ENCODE assay signal across 27 cellular contexts in the genomic region with DNA sequence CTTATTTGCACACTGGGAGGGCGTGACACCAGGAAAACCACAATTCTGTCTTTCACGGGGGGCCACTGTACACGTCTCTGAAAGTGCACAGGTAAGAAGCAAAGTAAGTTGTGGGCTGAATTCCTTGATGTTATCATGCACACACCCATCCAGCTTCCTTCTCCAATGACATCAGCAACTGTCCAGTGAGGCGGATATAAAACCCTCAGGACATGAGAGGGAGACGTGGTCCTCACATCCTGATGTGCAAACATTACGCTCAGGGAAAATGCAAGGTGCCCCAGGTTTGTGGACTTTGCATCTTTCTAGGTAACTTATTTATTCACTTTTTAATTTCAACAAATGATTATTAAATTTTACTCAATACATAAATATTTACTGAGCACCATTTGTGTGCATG. TPM values are rescaled to one million over a fixed set of nuclear protein-coding genes. Genes with fewer than 3 reads are reported as not detected.
DNase-seq lines count a peak whose midpoint lies in the region; ATAC-seq, FAIRE-seq and TF ChIP-seq lines count a peak whose summit lies in the region.
"Had no signal": no experiment of that assay in that cellular context is flagged by ENCODE, and none has a peak within 500 bp of the region (broad histone marks: within the 10 kb centered on the region; RNA-seq: fewer than 3 reads in every experiment).

No MANE protein-coding gene starts in this region.

- H2BK120ac ChIP-seq in trophoblast cell (ENCODE audit: insufficient read depth, low read length, poor library complexity) = no peak overlapping the region

- no peaks in the 10 kb centered on the region for H3K36me3 ChIP-seq in BLaER1 treated with 17β-estradiol and CSF1 and Interleukin-3, amounts not matched to agents 10 nM and 100 nM
- H3K36me3 ChIP-seq in hepatocyte (replicated peaks; ENCODE audit: insufficient read depth, low read depth) = no peaks in the 10 kb centered on the region
- no peaks in the 10 kb centered on the region for H3K36me3 ChIP-seq in trophoblast cell (ENCODE audit: control insufficient read depth in 1 of 2, insufficient read depth in 2 of 2, low read length in 2 of 2)
- H3K36me3 ChIP-seq: HAP-1, MG63 had no signal

- H4K8ac ChIP-seq in trophoblast cell (ENCODE audit: low read depth, low read length) = no peak overlapping the region

- H3K18ac ChIP-seq in trophoblast cell (ENCODE audit: low read length) = no peak overlapping the region

- peaks cover 6 to 13% (median 9%) of the 10 kb centered on the region in 11 experiments; a peak in 20 of 22 replicates for H3K9me3 ChIP-seq in BLaER1 treated with 17β-estradiol and CSF1 and Interleukin-3, amounts not matched to agents 10 nM and 100 nM (replicated peaks in 1 of 11)
- H3K9me3 ChIP-seq in hepatocyte (ENCODE audit: low read depth) = no peaks in the 10 kb centered on the region
- H3K9me3 ChIP-seq in trophoblast cell (ENCODE audit: insufficient read depth, low read depth, low read length) = peaks cover 5% of the 10 kb centered on the region
- H3K9me3 ChIP-seq: HAP-1 had no signal

- no peak overlapping the region for H2BK12ac ChIP-seq in trophoblast cell (ENCODE audit: low read length)

- H3K4ac ChIP-seq in trophoblast cell (ENCODE audit: low read depth, low read length) = no peak overlapping the region

- WGBS in hepatocyte (ENCODE audit: low lambda C conversion rate, missing lambda C conversion rate) = 72% methylated on average over 6 of the region's 6 CpGs
- no CpG with 5 or more reads among the region's 6 CpGs for WGBS in trophoblast cell (ENCODE audit: extremely low coverage, insufficient coverage, insufficient read length)

- no peak overlapping the region for H3K4me3 ChIP-seq in BLaER1 treated with 17β-estradiol and CSF1 and Interleukin-3, amounts not matched to agents 10 nM and 100 nM
- H3K4me3 ChIP-seq in hepatocyte (no peak overlapping the region), trophoblast cell (ENCODE audit: low read depth, low read length) (no peak overlapping the region)
- H3K4me3 ChIP-seq: GM23248, HAP-1, MG63 had no signal

- no peaks in the 10 kb centered on the region for H3K9me2 ChIP-seq in hepatocyte (replicated peaks; ENCODE audit: insufficient read depth)

- H3K4me2 ChIP-seq in BLaER1 treated with 17β-estradiol and CSF1 and Interleukin-3, amounts not matched to agents 10 nM and 100 nM = peak overlapping the region in 9 of 11 experiments; percentile 17 to 67 (median 46); a peak in 16 of 22 replicates
- no peak overlapping the region for H3K4me2 ChIP-seq in hepatocyte
- no peak overlapping the region for H3K4me2 ChIP-seq in trophoblast cell (ENCODE audit: low read length)

- no peak overlapping the region for H4K12ac ChIP-seq in trophoblast cell (ENCODE audit: low read depth, low read length)

- H3K79me1 ChIP-seq in trophoblast cell (ENCODE audit: low read length) = no peaks in the 10 kb centered on the region

- no peak overlapping the region for H3K9ac ChIP-seq in BLaER1 treated with 17β-estradiol and CSF1 and Interleukin-3, amounts not matched to agents 10 nM and 100 nM
- H3K9ac ChIP-seq in trophoblast cell (ENCODE audit: low read length) = no peak overlapping the region
- H3K9ac ChIP-seq: GM23248 had no signal

- H3K14ac ChIP-seq in trophoblast cell (ENCODE audit: low read length) = no peak overlapping the region

- H4K20me1 ChIP-seq in BLaER1 treated with 17β-estradiol and CSF1 and Interleukin-3, amounts not matched to agents 10 nM and 100 nM = no peaks in the 10 kb centered on the region; a peak in 1 of 22 replicates
- no peaks in the 10 kb centered on the region for H4K20me1 ChIP-seq in hepatocyte (ENCODE audit: insufficient read depth, poor library complexity, severe bottlenecking)

- no peak for ATAC-seq in HG03045 (IDR thresholded peaks at IDR 0.05; ENCODE audit: unreplicated experiment)

- FAIRE-seq in urothelium cell line (lab: Jason Lieb, UNC) = no peak
- FAIRE-seq: HTR-8/SVneo had no signal

- H2AFZ ChIP-seq in hepatocyte (no peak overlapping the region), trophoblast cell (ENCODE audit: insufficient read depth, low read length, poor library complexity) (no peak overlapping the region)
- H2AFZ ChIP-seq: GM23248 had no signal

- no peak overlapping the region for H4K91ac ChIP-seq in trophoblast cell (ENCODE audit: low read depth, low read length)

- no peak overlapping the region for H3K23ac ChIP-seq in trophoblast cell (ENCODE audit: low read length)

- no peak overlapping the region for H2BK5ac ChIP-seq in trophoblast cell (ENCODE audit: low read depth, low read length, poor library complexity)

- no peak overlapping the region for H2AK5ac ChIP-seq in trophoblast cell (ENCODE audit: low read length)

- no peak for TF ChIP-seq CTCF in hepatocyte (IDR thresholded peaks at IDR 0.05; ENCODE audit: poor library complexity)

- no peak overlapping the region for H3K27ac ChIP-seq in BLaER1 treated with 17β-estradiol and CSF1 and Interleukin-3, amounts not matched to agents 10 nM and 100 nM
- H3K27ac ChIP-seq in hepatocyte (peak overlapping the region; percentile 23), trophoblast cell (ENCODE audit: low read depth, low read length) (no peak overlapping the region)
- H3K27ac ChIP-seq: GM23248, HL-60 had no signal

- 0 out of 22 replicates have a peak, but pooled peaks cover 0 to 3% (median 0%) of the 10 kb centered on the region in 11 experiments for H3K27me3 ChIP-seq in BLaER1 treated with 17β-estradiol and CSF1 and Interleukin-3, amounts not matched to agents 10 nM and 100 nM
- H3K27me3 ChIP-seq in hepatocyte (no peaks in the 10 kb centered on the region), trophoblast cell (ENCODE audit: insufficient read depth, low read length) (no peaks in the 10 kb centered on the region)

- peaks cover 0 to 62% (median 43%) of the 10 kb centered on the region in 10 experiments; a peak in 16 of 20 replicates for H3K4me1 ChIP-seq in BLaER1 treated with 17β-estradiol and CSF1 and Interleukin-3, amounts not matched to agents 10 nM and 100 nM
- H3K4me1 ChIP-seq in hepatocyte (ENCODE audit: insufficient read depth) (peaks cover 19% of the 10 kb centered on the region), trophoblast cell (ENCODE audit: control insufficient read depth in 1 of 2, insufficient read depth in 2 of 2, low read length in 2 of 2) (peaks cover 0 to 2% of the 10 kb centered on the region in 2 experiments)
- H3K4me1 ChIP-seq: HAP-1 had no signal

- no peaks in the 10 kb centered on the region for H3K79me2 ChIP-seq in hepatocyte
- H3K79me2 ChIP-seq in trophoblast cell (ENCODE audit: control insufficient read depth, insufficient read depth, low read length, poor library complexity) = no peaks in the 10 kb centered on the region

- DNase-seq in LoVo (ENCODE audit: low spot score) = peak; percentile 19
- DNase-seq in hepatocyte (ENCODE audit: low spot score) = no peak
- DNase-seq in trophoblast cell = peak; percentile 11 to 52
- no peak for DNase-seq in AG08395 (ENCODE audit: low spot score)
- DNase-seq in urothelium cell line (ENCODE audit: low spot score) = no peak
- DNase-seq: ACHN; CD4-positive, CD25-positive, alpha-beta regulatory T cell; COR-L47; GM23248; IMR-90; MG63; NCI-H1048; NCI-H146; NCI-H2081 treated with DMSO at 0.1 percent for 48 hours; NCI-H446 treated with DMSO at 0.1 percent for 48 hours; NCI-H69; NK-92 treated with Interleukin-12 subunit alpha and Interleukin-12 subunit beta, amount 100 ng/mL, for 24 hours; T-helper 2 cell had no signal

RNA-seq across cellular contexts. Expression of a gene that starts 3.0 kb away (rescaled TPM):
- total RNA-seq in hepatocyte = 57.4 and 84.2 TPM in 2 replicates
- 140 and 221 TPM in 2 replicates for polyA plus RNA-seq in hepatocyte
- 10.1 and 13.5 TPM in 2 replicates for polyA plus RNA-seq in trophoblast cell (2013)
- total RNA-seq: CD4-positive, CD25-positive, alpha-beta regulatory T cell; G401; GM23248; IMR-90; OCI-LY7; RPMI7951; SK-MEL-5 had no signal
- polyA plus RNA-seq: CD4-positive, CD25-positive, alpha-beta regulatory T cell; GM23248; IMR-90 had no signal

RNA-seq across cellular contexts. Expression of a gene that starts 12.5 kb away (rescaled TPM):
- 15.5 and 23.9 TPM in 2 replicates for total RNA-seq in hepatocyte
- polyA plus RNA-seq in hepatocyte = 28.1 and 58.7 TPM in 2 replicates
- polyA plus RNA-seq in trophoblast cell (2013) = 0.07 TPM in 1 of 2 replicates, not detected in the other
- total RNA-seq: CD4-positive, CD25-positive, alpha-beta regulatory T cell; G401; GM23248; IMR-90; OCI-LY7; RPMI7951; SK-MEL-5 had no signal
- polyA plus RNA-seq: CD4-positive, CD25-positive, alpha-beta regulatory T cell; GM23248; IMR-90 had no signal

RNA-seq across cellular contexts. Expression of a gene that starts 32.5 kb away (rescaled TPM):
- 1.4 and 1.7 TPM in 2 replicates for total RNA-seq in hepatocyte
- polyA plus RNA-seq in hepatocyte = 1.4 and 1.5 TPM in 2 replicates
- 0.08 and 0.18 TPM in 2 replicates for polyA plus RNA-seq in trophoblast cell (2013)
- total RNA-seq: G401, GM23248, IMR-90, OCI-LY7, RPMI7951 had no signal
- polyA plus RNA-seq: GM23248, IMR-90 had no signal

RNA-seq across cellular contexts. Expression of a gene that starts 40.4 kb away (rescaled TPM):
- not detected in 2 replicates for total RNA-seq in hepatocyte
- not detected in 2 replicates for polyA plus RNA-seq in hepatocyte
- polyA plus RNA-seq in trophoblast cell (2013) = 0.01 TPM in 1 of 2 replicates, not detected in the other
- total RNA-seq: G401, GM23248, IMR-90, OCI-LY7, RPMI7951, SK-MEL-5 had no signal
- polyA plus RNA-seq: GM23248, IMR-90 had no signal

RNA-seq across cellular contexts. Expression of a gene that starts 48.1 kb away (rescaled TPM):
- 84.4 and 92.0 TPM in 2 replicates for total RNA-seq in hepatocyte
- polyA plus RNA-seq in hepatocyte = 589 and 696 TPM in 2 replicates
- 0.60 and 0.63 TPM in 2 replicates for polyA plus RNA-seq in trophoblast cell (2013)
- total RNA-seq: CD4-positive, CD25-positive, alpha-beta regulatory T cell; G401; GM23248; IMR-90; OCI-LY7 had no signal
- polyA plus RNA-seq: CD4-positive, CD25-positive, alpha-beta regulatory T cell; GM23248; IMR-90 had no signal

Comparison
In these comparisons a context has a peak if more than half of its experiments do, and no peak if none do; other contexts are left out.
1. H3K4me2 ChIP-seq: peak in BLaER1 treated with 17β-estradiol and CSF1 and Interleukin-3, amounts not matched to agents 10 nM and 100 nM (9 of 11); none in hepatocyte (single experiment) and trophoblast cell (single experiment).
2. DNase-seq: peak in LoVo (single experiment) and trophoblast cell (2 of 2); none in hepatocyte (single experiment), AG08395 (single experiment) and urothelium cell line (single experiment).